8 cellular contexts compared by ENCODE assay signal in genomic region chr1:224182866-224183590, GRCh38. TPM values are rescaled to one million over a fixed set of nuclear protein-coding genes. Genes with fewer than 3 reads are reported as not detected.
DNase-seq lines count a peak whose midpoint lies in the region; ATAC-seq and TF ChIP-seq lines count a peak whose summit lies in the region.

TSS of gene DEGS1 (plus strand) at chr1:224183240. CDS start at chr1:224183337, 97 bp downstream.

- H3K36me3 ChIP-seq in adrenal gland (replicated peaks in 1 of 2): no peaks in the 10 kb centered on the region
- H3K36me3 ChIP-seq in left ventricle myocardium inferior: no peaks in the 10 kb centered on the region
- no peaks in the 10 kb centered on the region for H3K36me3 ChIP-seq in psoas muscle (ENCODE audit: insufficient read depth in 1 of 2, low read depth in 1 of 2)
- H3K36me3 ChIP-seq in urinary bladder (ENCODE audit: insufficient read depth): no peaks in the 10 kb centered on the region

- H3K9me3 ChIP-seq in adrenal gland (replicated peaks in 1 of 3) (no peaks in the 10 kb centered on the region), left ventricle myocardium inferior (replicated peaks) (no peaks in the 10 kb centered on the region), psoas muscle (no peaks in the 10 kb centered on the region)

- H3K27ac ChIP-seq in adrenal gland: peak within 1 kb of the TSS; percentile 67 to 99 (median 90)
- H3K27ac ChIP-seq in left ventricle myocardium inferior (replicated peaks): peak within 1 kb of the TSS; percentile 98
- H3K27ac ChIP-seq in psoas muscle: peak within 1 kb of the TSS; percentile 97
- H3K27ac ChIP-seq in urinary bladder (ENCODE audit: low read depth): peak within 1 kb of the TSS; percentile 90

- H3K4me3 ChIP-seq in adrenal gland (peak within 1 kb of the TSS; percentile 56 to 98 (median 74)), left ventricle myocardium inferior (peak within 1 kb of the TSS; percentile 98), psoas muscle (peak within 1 kb of the TSS; percentile 80), urinary bladder (ENCODE audit: low read depth, low read length) (peak within 1 kb of the TSS; percentile 79)

- TF ChIP-seq POLR2A in GM15510 (IDR thresholded peaks at IDR 0.05; ENCODE audit: borderline replicate concordance, extremely low read depth, insufficient read length): peak; percentile 87
- peak; percentile 79 to 84 for TF ChIP-seq POLR2A in adrenal gland (IDR thresholded peaks at IDR 0.05)

- ATAC-seq in HG02798 (IDR thresholded peaks at IDR 0.05; ENCODE audit: poor library complexity, unreplicated experiment) (peak; percentile 76), psoas muscle (peak; percentile 91 to 95 (median 93))

- H3K4me1 ChIP-seq in adrenal gland (replicated peaks in 1 of 2) (peaks cover 9 to 18% of the 10 kb centered on the region in 2 donors), left ventricle myocardium inferior (peaks cover 47% of the 10 kb centered on the region), psoas muscle (peaks cover 13% of the 10 kb centered on the region), urinary bladder (ENCODE audit: insufficient read depth) (peaks cover 3% of the 10 kb centered on the region)

- WGBS in adrenal gland, 4 donors: 0% methylated on average over 23 to 94 of the region's 94 CpGs
- 0 to 1% (median 0%) methylated on average over 52 to 94 of the region's 94 CpGs for WGBS in psoas muscle, 3 donors
- WGBS in urinary bladder: under 1% methylated on average over 93 of the region's 94 CpGs

- intact Hi-C loops in T-helper 1 cell treated with Interleukin-12 subunit alpha and Interleukin-12 subunit beta and Interleukin-4 antibody, amounts not matched to agents 30 ng/mL and 1 ng/mL, for 36 hours (cut with micrococcal nuclease): loop anchor here (1.0 to 5.0 kb wide), 16 partner anchors 9 to 1879 kb away; partner anchors contain the start of genes AIDA, BROX, CNIH4 and FBXO28
- intact Hi-C loops in adrenal gland (cut with DNase I) (no loop called here), left ventricle myocardium inferior (cut with micrococcal nuclease) (no loop called here), psoas muscle (cut with DNase I) (no loop called here)

- no peak for TF ChIP-seq CTCF in adrenal gland (IDR thresholded peaks at IDR 0.05)
- no peak for TF ChIP-seq CTCF in left ventricle myocardium inferior (IDR thresholded peaks at IDR 0.05; ENCODE audit: borderline replicate concordance)
- no peak for TF ChIP-seq CTCF in psoas muscle (IDR thresholded peaks at IDR 0.05)

- DNase-seq in NCI-H1417 (lab: John Stamatoyannopoulos, UW): peak; percentile 76 to 96 (median 95)
- DNase-seq in adrenal gland: peak; percentile 76 to 96 (median 87)
- peak; percentile 83 for DNase-seq in left ventricle myocardium inferior
- DNase-seq in psoas muscle: peak; percentile 81 to 88

- H3K27me3 ChIP-seq in adrenal gland (no peaks in the 10 kb centered on the region), left ventricle myocardium inferior (ENCODE audit: low read depth) (no peaks in the 10 kb centered on the region), psoas muscle (ENCODE audit: insufficient read depth in 3 of 3, low read length in 2 of 3) (no peaks in the 10 kb centered on the region)

RNA-seq across cellular contexts. Expression of gene DEGS1, which starts in this region (rescaled TPM):
- 91.2 and 93.5 TPM in 2 replicates for total RNA-seq in T-helper 1 cell treated with Interleukin-12 subunit alpha and Interleukin-12 subunit beta and Interleukin-4 antibody, amounts not matched to agents 30 ng/mL and 1 ng/mL, for 36 hours
- total RNA-seq in adrenal gland (10 to 100 TPM; 31.4 to 77.4 (median 51.2) TPM), left ventricle myocardium inferior (42.2 TPM), psoas muscle (10 to 100 TPM; 18.5 to 26.7 (median 20.6) TPM), urinary bladder (95.5 TPM)
- polyA plus RNA-seq in adrenal gland (10 to 100 TPM; 24.5 to 73.8 (median 33.3) TPM), psoas muscle (10 to 100 TPM; 16.1 to 23.7 (median 18.5) TPM), urinary bladder (91.9 TPM)

Comparison
In these comparisons a context has a peak if more than half of its experiments do, and no peak if none do; other contexts are left out.
1. Peak in every context shown above with its lines: DNase-seq, ATAC-seq, H3K4me3 ChIP-seq and H3K27ac ChIP-seq.